In genomic region chr1:67130673-67131072, GRCh38 we compare ENCODE assay signal across 26 cellular contexts. TPM values are rescaled to one million over a fixed set of nuclear protein-coding genes. Genes with fewer than 3 reads are reported as not detected.
DNase-seq lines count a peak whose midpoint lies in the region; ATAC-seq, FAIRE-seq and TF ChIP-seq lines count a peak whose summit lies in the region.
"Had no signal": no experiment of that assay in that cellular context is flagged by ENCODE, and none has a peak within 500 bp of the region (broad histone marks: within the 10 kb centered on the region; RNA-seq: fewer than 3 reads in every experiment).

No MANE protein-coding gene starts in this region.

- POLR2A ChIA-PET in MCF 10A (lab: Yijun Ruan, JAX), result interaction anchor here (1.0 kb wide), 1 partner anchor 78 kb away, joined by 5 read pairs; no protein-coding TSS in a partner anchor
- POLR2A ChIA-PET in K562 (lab: Yijun Ruan, JAX), result interaction anchor here (0.8 kb wide), 1 partner anchor 11 kb away, joined by 4 read pairs; no protein-coding TSS in a partner anchor

- H3K4me1 ChIP-seq in mammary epithelial cell (ENCODE audit: insufficient read depth, low read length) (peaks cover 16% of the 10 kb centered on the region), K562 (replicated peaks in 1 of 2; ENCODE audit: control insufficient read depth in 2 of 2, insufficient read depth in 2 of 2, low read length in 2 of 2) (peaks cover 0 to 7% of the 10 kb centered on the region in 2 experiments; a peak in 3 of 5 replicates)
- H3K4me1 ChIP-seq: A549, BE2C, HAP-1 had no signal

- no peaks in the 10 kb centered on the region for H3K9me3 Mint-ChIP-seq in MCF 10A (ENCODE audit: unreplicated experiment)
- H3K9me3 Mint-ChIP-seq: CD4-positive, alpha-beta T cell; CD8-positive, alpha-beta memory T cell; HFFc6 had no signal

- in situ Hi-C loops in mammary epithelial cell (cut with MboI; ENCODE audit: low sequenced_read_pairs in 2 of 2) (loop anchor here in 1 of 2 donors (25.0 kb wide), 1 partner anchor 368 kb away; the partner anchor contains the start of gene DYNLT5), K562 (cut with MboI) (no loop called here)

- H3K4me2 ChIP-seq in mammary epithelial cell (ENCODE audit: insufficient read depth, low read depth, low read length), result no peak overlapping the region
- no peak overlapping the region for H3K4me2 ChIP-seq in K562 (ENCODE audit: insufficient read depth, low read length)
- H3K4me2 ChIP-seq: A549; BLaER1 treated with 17β-estradiol and CSF1 and Interleukin-3, amounts not matched to agents 10 nM and 100 nM had no signal

- no peaks in the 10 kb centered on the region for H3K9me1 ChIP-seq in K562 (ENCODE audit: control insufficient read depth, insufficient read depth, low read length)

- no peak for ATAC-seq in K562
- ATAC-seq in HG02970 (IDR thresholded peaks at IDR 0.05; ENCODE audit: low FRiP score, unreplicated experiment), result no peak
- ATAC-seq: A549 had no signal

- DNase-seq in NCI-H1105 (lab: John Stamatoyannopoulos, UW) (peak; percentile 6), NCI-H1105 treated with DMSO at 0.1 percent for 48 hours (lab: John Stamatoyannopoulos, UW) (no peak), NCI-H526 (lab: John Stamatoyannopoulos, UW) (peak; percentile 25 to 50), NCI-H526 treated with DMSO at 0.1 percent for 48 hours (lab: John Stamatoyannopoulos, UW) (no peak), MCF 10A (ENCODE audit: unreplicated experiment) (peak; percentile 12), mammary epithelial cell (no peak), K562 (ENCODE audit: extremely low read depth in 1 of 4, low spot score in 3 of 4) (no peak)
- DNase-seq: 8988T; ACHN; AML-193; BE2C; CD4-positive, alpha-beta T cell; CD8-positive, alpha-beta memory T cell; DMS153; DND-41; GOT3; HFFc6 had no signal

- BruUV-seq in MCF 10A (replicated peaks; lab: Mats Ljungman, UMichigan) (no TSS peak), mammary epithelial cell (replicated peaks; lab: Mats Ljungman, UMichigan) (no TSS peak), K562 (replicated peaks; lab: Mats Ljungman, UMichigan) (no TSS peak)

- no peak overlapping the region for H3K27ac ChIP-seq in mammary epithelial cell (ENCODE audit: insufficient read depth, low read depth, low read length)
- H3K27ac ChIP-seq in K562 (ENCODE audit: extremely low read depth, low read depth, low read length), result no peak overlapping the region
- H3K27ac ChIP-seq: A549; BLaER1 treated with 17β-estradiol and CSF1 and Interleukin-3, amounts not matched to agents 10 nM and 100 nM had no signal

- no peaks in the 10 kb centered on the region for H3K27me3 ChIP-seq in mammary epithelial cell (ENCODE audit: insufficient read depth, low read length)
- H3K27me3 ChIP-seq in K562 (ENCODE audit: control insufficient read depth in 2 of 2, insufficient read depth in 2 of 2, low read length in 2 of 2), result no peaks in the 10 kb centered on the region
- H3K27me3 ChIP-seq: BE2C; BLaER1 treated with 17β-estradiol and CSF1 and Interleukin-3, amounts not matched to agents 10 nM and 100 nM had no signal

- peaks cover 12% of the 10 kb centered on the region for H3K4me1 Mint-ChIP-seq in MCF 10A (ENCODE audit: insufficient read depth, unreplicated experiment)

- H4K20me1 ChIP-seq in mammary epithelial cell (ENCODE audit: insufficient read depth, low read length), result no peaks in the 10 kb centered on the region
- H4K20me1 ChIP-seq in K562 (replicated peaks; ENCODE audit: control insufficient read depth, insufficient read depth, low read length), result no peaks in the 10 kb centered on the region
- H4K20me1 ChIP-seq: BLaER1 treated with 17β-estradiol and CSF1 and Interleukin-3, amounts not matched to agents 10 nM and 100 nM had no signal

- no peaks in the 10 kb centered on the region for H3K36me3 ChIP-seq in mammary epithelial cell (ENCODE audit: insufficient read depth, low read length)
- no peaks in the 10 kb centered on the region for H3K36me3 ChIP-seq in K562 (ENCODE audit: control insufficient read depth, insufficient read depth, low read length)
- H3K36me3 ChIP-seq: BE2C; BLaER1 treated with 17β-estradiol and CSF1 and Interleukin-3, amounts not matched to agents 10 nM and 100 nM; HAP-1 had no signal

- no peak for TF ChIP-seq POLR2A in K562 (conservative IDR thresholded peaks at IDR 0.05)

- no peak overlapping the region for H3K27ac Mint-ChIP-seq in MCF 10A (ENCODE audit: low read depth, unreplicated experiment)
- H3K27ac Mint-ChIP-seq: CD14-positive monocyte; CD4-positive, alpha-beta T cell; HFFc6 had no signal

- intact Hi-C loops in MCF 10A (cut with micrococcal nuclease), result no loop called here
- intact Hi-C loops in mammary epithelial cell (cut with micrococcal nuclease), result no loop called here
- intact Hi-C loops in K562 (cut with micrococcal nuclease), result no loop called here

- TF ChIP-seq EP300 in K562 (IDR thresholded peaks at IDR 0.05; ENCODE audit: low read length), result no peak

- no peaks in the 10 kb centered on the region for H3K27me3 Mint-ChIP-seq in MCF 10A (ENCODE audit: insufficient read depth, unreplicated experiment)

- H3K79me2 ChIP-seq in mammary epithelial cell (ENCODE audit: insufficient read depth, low read length) (no peaks in the 10 kb centered on the region), K562 (ENCODE audit: control insufficient read depth, insufficient read depth, low read length) (no peaks in the 10 kb centered on the region)

- H3K4me3 ChIP-seq in mammary epithelial cell (replicated peaks in 1 of 3; ENCODE audit: insufficient read depth in 1 of 3, low read depth in 2 of 3, low read length in 3 of 3) (no peak overlapping the region), K562 (no peak overlapping the region)
- H3K4me3 ChIP-seq: A549; BLaER1 treated with 17β-estradiol and CSF1 and Interleukin-3, amounts not matched to agents 10 nM and 100 nM; HAP-1 had no signal

- dilution Hi-C loops in mammary epithelial cell (cut with HindIII; ENCODE audit: low sequenced_read_pairs), result no loop called here

- no peaks in the 10 kb centered on the region for H3K36me3 Mint-ChIP-seq in MCF 10A (ENCODE audit: insufficient read depth, unreplicated experiment)
- H3K36me3 Mint-ChIP-seq: CD14-positive monocyte; CD8-positive, alpha-beta memory T cell had no signal

- no peak for TF ChIP-seq RAD21 in K562 (CRISPR knock-in tag; conservative IDR thresholded peaks at IDR 0.05 in 1 of 2, IDR thresholded peaks at IDR 0.05 in 1 of 2)

- H3K4me3 Mint-ChIP-seq in MCF 10A (ENCODE audit: unreplicated experiment), result no peak overlapping the region
- H3K4me3 Mint-ChIP-seq: CD14-positive monocyte; CD4-positive, alpha-beta T cell; CD8-positive, alpha-beta memory T cell; HFFc6 had no signal

- H3K9ac ChIP-seq in mammary epithelial cell (ENCODE audit: insufficient read depth, low read length), result no peak overlapping the region
- H3K9ac ChIP-seq in K562 (ENCODE audit: insufficient read depth in 1 of 2, low read depth in 2 of 2, low read length in 2 of 2), result no peak overlapping the region
- H3K9ac ChIP-seq: BLaER1 treated with 17β-estradiol and CSF1 and Interleukin-3, amounts not matched to agents 10 nM and 100 nM had no signal

- WGBS in mammary epithelial cell (ENCODE audit: low coverage, missing lambda C conversion rate), result 50% methylated on average over 2 of the region's 2 CpGs
- 48% methylated on average over 2 of the region's 2 CpGs for WGBS in K562 (ENCODE audit: insufficient coverage, low coverage, missing lambda C conversion rate)

- CTCF ChIA-PET in MCF 10A (lab: Yijun Ruan, JAX), result interaction anchor here (2.4 kb wide), 1 partner anchor 18 kb away, joined by 15 read pairs; no protein-coding TSS in a partner anchor
- CTCF ChIA-PET in mammary epithelial cell (lab: Charles Lee; ENCODE audit: low non-redundant PET), result no interaction called here
- CTCF ChIA-PET in K562 (lab: Yijun Ruan, JAX; ENCODE audit: low intra/inter-chr PET ratio), result no interaction called here

- no peak for FAIRE-seq in K562 (lab: Jason Lieb, UNC)
- FAIRE-seq: A549, D721Med, G401.6, GM12892, H54 had no signal

- H2AFZ ChIP-seq in mammary epithelial cell (ENCODE audit: low read depth, low read length) (no peak overlapping the region), K562 (ENCODE audit: low read depth, low read length) (no peak overlapping the region)

- H3K9me3 ChIP-seq in mammary epithelial cell (replicated peaks; ENCODE audit: insufficient read depth, low read length) (no peaks in the 10 kb centered on the region), K562 (replicated peaks; ENCODE audit: control insufficient read depth, insufficient read depth, low read depth, low read length) (no peaks in the 10 kb centered on the region)
- H3K9me3 ChIP-seq: A549, BE2C, HAP-1 had no signal

- no peak for TF ChIP-seq CTCF in MCF 10A (IDR thresholded peaks at IDR 0.05; ENCODE audit: unreplicated experiment)
- TF ChIP-seq CTCF in mammary epithelial cell (conservative IDR thresholded peaks at IDR 0.05 in 1 of 2, IDR thresholded peaks at IDR 0.05 in 1 of 2; ENCODE audit: extremely low read depth in 1 of 2, insufficient read depth in 1 of 2, low read depth in 1 of 2, low read length in 2 of 2), result no peak
- no peak for TF ChIP-seq CTCF in K562 (IDR thresholded peaks at IDR 0.05 in 2 of 3, conservative IDR thresholded peaks at IDR 0.05 in 1 of 3; ENCODE audit: insufficient read depth in 2 of 3, low read depth in 1 of 3, low read length in 3 of 3)

RNA-seq across cellular contexts. Expression of gene C1orf141, which starts 4.1 kb away (rescaled TPM):
- total RNA-seq in MCF 10A (2022) (not detected in 2 replicates), mammary epithelial cell (not detected), K562 (2014; rRNA removed) (not detected in 2 replicates), K562 (2014; rRNA removed; fragmentation: Illumina TruSeq; extraction: Trizol) (not detected in 2 replicates), K562 (2015; rRNA removed; fragmentation: Illumina TruSeq; extraction: Trizol) (not detected in 2 replicates), K562 (2021) (0.18 TPM in 1 of 2 replicates, not detected in the other)
- polyA plus RNA-seq in mammary epithelial cell (not detected), K562 (2011; rRNA removed) (not detected in 2 replicates), K562 (2014; fragmentation: Illumina TruSeq; extraction: Trizol) (not detected in 2 replicates), K562 (2014; fragmentation: Nextera tagmentation; extraction: Ambion mirVana) (not detected), K562 (2014; rRNA removed) (not detected in 2 replicates)
- polyA minus RNA-seq in mammary epithelial cell, result not detected
- total RNA-seq in K562 (2011; cell fraction: chromatin; rRNA removed; ENCODE audit: low replicate concordance), result not detected in 2 replicates
- total RNA-seq in K562 (2011; cell fraction: nucleolus; rRNA removed), result not detected in 2 replicates
- not detected in 2 replicates for total RNA-seq in K562 (2011; cell fraction: nucleoplasm; rRNA removed)
- not detected in 2 replicates for polyA plus RNA-seq in K562 (2011; cell fraction: cytosol; rRNA removed)
- polyA plus RNA-seq in K562 (2011; cell fraction: nucleus; rRNA removed), result not detected in 2 replicates
- not detected in 2 replicates for polyA plus RNA-seq in K562 (2012)
- polyA minus RNA-seq in K562 (2011; rRNA and poly(A)+ RNA removed), result not detected in 2 replicates
- not detected in 2 replicates for polyA minus RNA-seq in K562 (2011; cell fraction: cytosol; rRNA and poly(A)+ RNA removed)
- polyA minus RNA-seq in K562 (2011; cell fraction: nucleus; rRNA and poly(A)+ RNA removed), result not detected in 2 replicates
- total RNA-seq: CD4-positive, alpha-beta T cell; CD8-positive, alpha-beta memory T cell; HFFc6 had no signal
- polyA plus RNA-seq: A549; CD14-positive monocyte; CD8-positive, alpha-beta memory T cell had no signal

RNA-seq across cellular contexts. Expression of gene IL23R, which starts 35.6 kb away (rescaled TPM):
- total RNA-seq in MCF 10A (2022), result not detected in 2 replicates
- total RNA-seq in mammary epithelial cell, result not detected
- polyA plus RNA-seq in mammary epithelial cell, result not detected
- not detected for polyA minus RNA-seq in mammary epithelial cell
- total RNA-seq in K562 (2011; cell fraction: chromatin; rRNA removed; ENCODE audit: low replicate concordance), result 7.6 and 32.5 TPM in 2 replicates
- 3.3 and 8.6 TPM in 2 replicates for total RNA-seq in K562 (2011; cell fraction: nucleolus; rRNA removed)
- 12.7 and 14.7 TPM in 2 replicates for total RNA-seq in K562 (2011; cell fraction: nucleoplasm; rRNA removed)
- total RNA-seq in K562 (2014; rRNA removed), result 22.8 and 23.0 TPM in 2 replicates
- total RNA-seq in K562 (2014; rRNA removed; fragmentation: Illumina TruSeq; extraction: Trizol), result 50.3 and 64.1 TPM in 2 replicates
- 51.0 and 52.7 TPM in 2 replicates for total RNA-seq in K562 (2015; rRNA removed; fragmentation: Illumina TruSeq; extraction: Trizol)
- 23.8 and 24.7 TPM in 2 replicates for total RNA-seq in K562 (2021)
- 4.4 and 25.7 TPM in 2 replicates for polyA plus RNA-seq in K562 (2011; rRNA removed)
- 0.69 and 13.2 TPM in 2 replicates for polyA plus RNA-seq in K562 (2011; cell fraction: cytosol; rRNA removed)
- 0.92 and 9.7 TPM in 2 replicates for polyA plus RNA-seq in K562 (2011; cell fraction: nucleus; rRNA removed)
- 13.3 and 38.2 TPM in 2 replicates for polyA plus RNA-seq in K562 (2012)
- 34.8 and 38.9 TPM in 2 replicates for polyA plus RNA-seq in K562 (2014; fragmentation: Illumina TruSeq; extraction: Trizol)
- polyA plus RNA-seq in K562 (2014; fragmentation: Nextera tagmentation; extraction: Ambion mirVana), result 1 to 10 TPM; 5.5 to 7.0 TPM
- 17.2 and 22.0 TPM in 2 replicates for polyA plus RNA-seq in K562 (2014; rRNA removed)
- polyA minus RNA-seq in K562 (2011; rRNA and poly(A)+ RNA removed), result 5.8 and 59.8 TPM in 2 replicates
- polyA minus RNA-seq in K562 (2011; cell fraction: cytosol; rRNA and poly(A)+ RNA removed), result 2.8 and 10.3 TPM in 2 replicates
- 1.2 and 25.8 TPM in 2 replicates for polyA minus RNA-seq in K562 (2011; cell fraction: nucleus; rRNA and poly(A)+ RNA removed)
- total RNA-seq: HFFc6 had no signal
- polyA plus RNA-seq: A549, CD14-positive monocyte had no signal

Comparison
In these comparisons a context has a peak if more than half of its experiments do, and no peak if none do; other contexts are left out.
1. DNase-seq: peak in NCI-H1105 (single experiment), NCI-H526 (2 of 2) and MCF 10A (single experiment); none in NCI-H1105 treated with DMSO at 0.1 percent for 48 hours (single experiment), NCI-H526 treated with DMSO at 0.1 percent for 48 hours (single experiment), mammary epithelial cell (single experiment) and K562 (0 of 4).